9 cellular contexts compared by ENCODE assay signal in the genomic region with DNA sequence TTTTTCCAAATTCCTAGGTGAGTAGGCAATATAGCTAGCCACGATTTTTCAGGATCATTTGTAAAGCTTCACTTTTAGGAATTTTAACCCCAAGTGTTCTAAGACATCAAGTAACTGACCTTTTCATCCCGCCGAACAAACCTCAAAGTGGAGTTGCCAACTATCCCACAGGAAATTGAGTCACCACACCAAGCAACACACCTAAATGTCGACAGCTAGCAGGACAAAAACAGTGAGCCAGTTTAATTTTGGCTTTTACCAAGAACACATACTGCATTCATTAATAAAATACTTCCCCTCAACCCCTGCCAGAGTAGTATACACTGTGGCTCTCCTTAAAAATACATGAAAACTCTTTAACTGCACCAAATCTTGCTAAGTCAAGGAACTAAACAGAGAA.
DNase-seq lines count a peak whose midpoint lies in the region; ATAC-seq and TF ChIP-seq lines count a peak whose summit lies in the region.
"Had no signal": no experiment of that assay in that cellular context is flagged by ENCODE, and none has a peak within 500 bp of the region (broad histone marks: within the 10 kb centered on the region; RNA-seq: fewer than 3 reads in every experiment).

No MANE protein-coding gene starts in this region.

- peak overlapping the region; percentile 80 for H3K27ac Mint-ChIP-seq in activated naive CD8-positive, alpha-beta T cell treated with anti-CD3 and anti-CD28 coated beads, Interleukin-2, amount 10 ng/mL, durations not matched to agents 7 days and 5 days

- DNase-seq in AG08396 (ENCODE audit: low spot score) (peak; percentile 14), HFF-Myc (ENCODE audit: extremely low read depth, low read depth) (peak; percentile 59), lung microvascular endothelial cell (ENCODE audit: low read depth in 2 of 2) (peak; percentile 38 to 70), HT-29 (ENCODE audit: low spot score) (no peak), NCI-H748 treated with DMSO at 0.1 percent for 48 hours (lab: John Stamatoyannopoulos, UW) (no peak)
- DNase-seq in activated naive CD8-positive, alpha-beta T cell treated with anti-CD3 and anti-CD28 coated beads, Interleukin-2, amount 10 ng/mL, durations not matched to agents 7 days and 5 days = no peak
- no peak for DNase-seq in activated effector memory CD4-positive, alpha-beta T cell treated with anti-CD3 and anti-CD28 coated beads, Interleukin-2, amount 50 U/mL, for 16 hours
- no peak for DNase-seq in stimulated activated CD4-positive, alpha-beta T cell treated with anti-CD3 and anti-CD28 coated beads, Interleukin-4, amount 100 ng/mL, for 1 hour
- DNase-seq: effector CD8-positive, alpha-beta T cell had no signal

- no peak for ATAC-seq in activated naive CD8-positive, alpha-beta T cell treated with anti-CD3 and anti-CD28 coated beads, Interleukin-2, amount 10 ng/mL, durations not matched to agents 7 days and 5 days (ENCODE audit: low read depth)

- H3K9me3 Mint-ChIP-seq in activated naive CD8-positive, alpha-beta T cell treated with anti-CD3 and anti-CD28 coated beads, Interleukin-2, amount 10 ng/mL, durations not matched to agents 7 days and 5 days = no peaks in the 10 kb centered on the region

- POLR2A ChIA-PET in activated naive CD8-positive, alpha-beta T cell treated with anti-CD3 and anti-CD28 coated beads, Interleukin-2, amount 10 ng/mL, durations not matched to agents 7 days and 5 days (lab: Charles Lee) = interaction anchor here (2.3 kb wide), 1 partner anchor 86 kb away, joined by 14 read pairs; no protein-coding TSS in a partner anchor

- TF ChIP-seq CTCF in HFF-Myc (IDR thresholded peaks at IDR 0.05; ENCODE audit: low read depth, low read length, missing control alignments) = no peak

- H3K36me3 Mint-ChIP-seq in activated naive CD8-positive, alpha-beta T cell treated with anti-CD3 and anti-CD28 coated beads, Interleukin-2, amount 10 ng/mL, durations not matched to agents 7 days and 5 days = peaks cover 9% of the 10 kb centered on the region

- H3K4me3 ChIP-seq in HFF-Myc (replicated peaks; ENCODE audit: low read depth, low read length) = no peak overlapping the region

- peak overlapping the region; percentile 90 for H3K4me3 Mint-ChIP-seq in activated naive CD8-positive, alpha-beta T cell treated with anti-CD3 and anti-CD28 coated beads, Interleukin-2, amount 10 ng/mL, durations not matched to agents 7 days and 5 days

- no peaks in the 10 kb centered on the region for H3K27me3 Mint-ChIP-seq in activated naive CD8-positive, alpha-beta T cell treated with anti-CD3 and anti-CD28 coated beads, Interleukin-2, amount 10 ng/mL, durations not matched to agents 7 days and 5 days

- peaks cover 20% of the 10 kb centered on the region for H3K4me1 Mint-ChIP-seq in activated naive CD8-positive, alpha-beta T cell treated with anti-CD3 and anti-CD28 coated beads, Interleukin-2, amount 10 ng/mL, durations not matched to agents 7 days and 5 days

Comparison
In these comparisons a context has a peak if more than half of its experiments do, and no peak if none do; other contexts are left out.
1. DNase-seq: peak in AG08396 (single experiment), HFF-Myc (single experiment) and lung microvascular endothelial cell (2 of 2); none in activated naive CD8-positive, alpha-beta T cell treated with anti-CD3 and anti-CD28 coated beads, Interleukin-2, amount 10 ng/mL, durations not matched to agents 7 days and 5 days (single experiment), activated effector memory CD4-positive, alpha-beta T cell treated with anti-CD3 and anti-CD28 coated beads, Interleukin-2, amount 50 U/mL, for 16 hours (single experiment), stimulated activated CD4-positive, alpha-beta T cell treated with anti-CD3 and anti-CD28 coated beads, Interleukin-4, amount 100 ng/mL, for 1 hour (single experiment), HT-29 (single experiment) and NCI-H748 treated with DMSO at 0.1 percent for 48 hours (single experiment).